In genomic region chr16:23570992-23571632, GRCh38 we compare ENCODE assay signal across 24 cellular contexts. TPM values are rescaled to one million over a fixed set of nuclear protein-coding genes. Genes with fewer than 3 reads are reported as not detected.
DNase-seq lines count a peak whose midpoint lies in the region; ATAC-seq and TF ChIP-seq lines count a peak whose summit lies in the region.
"Had no signal": no experiment of that assay in that cellular context is flagged by ENCODE, and none has a peak within 500 bp of the region (broad histone marks: within the 10 kb centered on the region; RNA-seq: fewer than 3 reads in every experiment).

No MANE protein-coding gene starts in this region.

- DNase-seq in activated CD8-positive, alpha-beta T cell treated with anti-CD3 and anti-CD28 coated beads, Interleukin-2, amount 10 ng/mL, durations not matched to agents 7 days and 5 days: no peak
- no peak for DNase-seq in activated CD8-positive, alpha-beta T cell treated with anti-CD3 and anti-CD28 coated beads for 36 hours
- DNase-seq in NOMO-1 treated with dmso at 0.1 percent for 144 hours (lab: John Stamatoyannopoulos, UW; ENCODE audit: unreplicated experiment) (peak; percentile 93), germinal center (ENCODE audit: low spot score) (peak; percentile 71), kidney tubule cell (ENCODE audit: low spot score) (no peak), GM23248 (no peak)
- DNase-seq in stimulated activated naive B cell treated with anti-CD40 and anti-IgM and Interleukin-4, amounts not matched to agents 10 μg/mL and 1 μg/mL and 100 μg/mL, for 72 hours: peak; percentile 13
- DNase-seq: 8988T; activated CD4-positive, CD25-positive, alpha-beta regulatory T cell; activated CD8-positive, alpha-beta memory T cell treated with anti-CD3 and anti-CD28 coated beads, Interleukin-2, amount 10 ng/mL, durations not matched to agents 7 days and 5 days; activated gamma-delta T cell; central memory CD4-positive, alpha-beta T cell; effector CD4-positive, alpha-beta T cell; heart left ventricle; mesenchymal stem cell; MG63; NCI-H2029 treated with DMSO at 0.1 percent for 48 hours; NCI-H526 treated with DMSO at 0.1 percent for 48 hours; RPMI8226; spleen; stimulated activated naive CD4-positive, alpha-beta T cell; transverse colon had no signal

- no peaks in the 10 kb centered on the region for H3K4me1 ChIP-seq in GM23248 (ENCODE audit: insufficient read depth)
- H3K4me1 ChIP-seq: transverse colon had no signal

- no peaks in the 10 kb centered on the region; the same call in 1 of the 2 replicates for H4K20me1 ChIP-seq in GM23248 (ENCODE audit: insufficient read depth)

- in situ Hi-C loops in GM23248 (cut with MboI): no loop called here

- peaks cover 34% of the 10 kb centered on the region for H3K79me2 ChIP-seq in GM23248 (ENCODE audit: insufficient read depth)

- CTCF ChIA-PET in activated CD8-positive, alpha-beta T cell treated with anti-CD3 and anti-CD28 coated beads, Interleukin-2, amount 10 ng/mL, durations not matched to agents 7 days and 5 days (lab: Charles Lee): interaction anchor here (0.9 kb wide), 1 partner anchor 26 kb away, joined by 3 read pairs; no protein-coding TSS in a partner anchor
- CTCF ChIA-PET in activated CD8-positive, alpha-beta T cell treated with anti-CD3 and anti-CD28 coated beads for 36 hours (lab: Charles Lee): interaction anchor here (1.2 to 1.6 kb wide), 2 partner anchors 10 to 11 kb away, joined by 3 to 4 read pairs; no protein-coding TSS in a partner anchor

- TF ChIP-seq CTCF in activated CD8-positive, alpha-beta T cell treated with anti-CD3 and anti-CD28 coated beads for 36 hours (IDR thresholded peaks at IDR 0.05): no peak

- H3K9me3 Mint-ChIP-seq in activated CD8-positive, alpha-beta T cell treated with anti-CD3 and anti-CD28 coated beads, Interleukin-2, amount 10 ng/mL, durations not matched to agents 7 days and 5 days (ENCODE audit: insufficient read depth): no peaks in the 10 kb centered on the region
- no peaks in the 10 kb centered on the region for H3K9me3 Mint-ChIP-seq in activated CD8-positive, alpha-beta T cell treated with anti-CD3 and anti-CD28 coated beads for 36 hours
- peaks cover 2 to 3% of the 10 kb centered on the region in 2 donors for H3K9me3 Mint-ChIP-seq in stimulated activated naive B cell treated with anti-CD40 and anti-IgM and Interleukin-4, amounts not matched to agents 10 μg/mL and 1 μg/mL and 100 μg/mL, for 72 hours

- peak overlapping the region; percentile 50 for H3K27ac Mint-ChIP-seq in activated CD8-positive, alpha-beta T cell treated with anti-CD3 and anti-CD28 coated beads, Interleukin-2, amount 10 ng/mL, durations not matched to agents 7 days and 5 days
- no peak overlapping the region for H3K27ac Mint-ChIP-seq in activated CD8-positive, alpha-beta T cell treated with anti-CD3 and anti-CD28 coated beads for 36 hours
- peak overlapping the region; percentile 92 for H3K27ac Mint-ChIP-seq in stimulated activated naive B cell treated with anti-CD40 and anti-IgM and Interleukin-4, amounts not matched to agents 10 μg/mL and 1 μg/mL and 100 μg/mL, for 72 hours
- H3K27ac Mint-ChIP-seq: activated CD8-positive, alpha-beta memory T cell treated with anti-CD3 and anti-CD28 coated beads, Interleukin-2, amount 10 ng/mL, durations not matched to agents 7 days and 5 days had no signal

- no peaks in the 10 kb centered on the region for H3K4me1 Mint-ChIP-seq in activated CD8-positive, alpha-beta T cell treated with anti-CD3 and anti-CD28 coated beads, Interleukin-2, amount 10 ng/mL, durations not matched to agents 7 days and 5 days (ENCODE audit: low read depth)
- no peaks in the 10 kb centered on the region for H3K4me1 Mint-ChIP-seq in activated CD8-positive, alpha-beta T cell treated with anti-CD3 and anti-CD28 coated beads for 36 hours (ENCODE audit: low read depth)
- H3K4me1 Mint-ChIP-seq in stimulated activated naive B cell treated with anti-CD40 and anti-IgM and Interleukin-4, amounts not matched to agents 10 μg/mL and 1 μg/mL and 100 μg/mL, for 72 hours: peaks cover 20 to 22% of the 10 kb centered on the region in 2 donors

- H3K27me3 Mint-ChIP-seq in activated CD8-positive, alpha-beta T cell treated with anti-CD3 and anti-CD28 coated beads, Interleukin-2, amount 10 ng/mL, durations not matched to agents 7 days and 5 days (ENCODE audit: low read depth): no peaks in the 10 kb centered on the region
- no peaks in the 10 kb centered on the region for H3K27me3 Mint-ChIP-seq in activated CD8-positive, alpha-beta T cell treated with anti-CD3 and anti-CD28 coated beads for 36 hours
- H3K27me3 Mint-ChIP-seq in stimulated activated naive B cell treated with anti-CD40 and anti-IgM and Interleukin-4, amounts not matched to agents 10 μg/mL and 1 μg/mL and 100 μg/mL, for 72 hours: no peaks in the 10 kb centered on the region
- H3K27me3 Mint-ChIP-seq: activated CD8-positive, alpha-beta memory T cell treated with anti-CD3 and anti-CD28 coated beads, Interleukin-2, amount 10 ng/mL, durations not matched to agents 7 days and 5 days had no signal

- peaks cover 48% of the 10 kb centered on the region for H3K36me3 ChIP-seq in GM23248 (ENCODE audit: low read depth)

- POLR2A ChIA-PET in activated CD8-positive, alpha-beta T cell treated with anti-CD3 and anti-CD28 coated beads, Interleukin-2, amount 10 ng/mL, durations not matched to agents 7 days and 5 days (lab: Charles Lee): interaction anchor here (0.7 to 1.1 kb wide), 2 partner anchors 9 to 12 kb away, joined by 4 read pairs; no protein-coding TSS in a partner anchor
- POLR2A ChIA-PET in activated CD8-positive, alpha-beta T cell treated with anti-CD3 and anti-CD28 coated beads for 36 hours (lab: Charles Lee): interaction anchor here (1.2 to 4.1 kb wide), 2 partner anchors 11 to 33 kb away, joined by 4 to 12 read pairs; no protein-coding TSS in a partner anchor

- no peaks in the 10 kb centered on the region for H3K27me3 ChIP-seq in GM23248 (replicated peaks; ENCODE audit: insufficient read depth)
- H3K27me3 ChIP-seq: heart left ventricle, MG63, spleen, transverse colon had no signal

- peaks cover 3% of the 10 kb centered on the region for H3F3A ChIP-seq in GM23248 (ENCODE audit: insufficient read depth)

- peaks cover 29% of the 10 kb centered on the region for H3K36me3 Mint-ChIP-seq in activated CD8-positive, alpha-beta T cell treated with anti-CD3 and anti-CD28 coated beads, Interleukin-2, amount 10 ng/mL, durations not matched to agents 7 days and 5 days (ENCODE audit: low read depth)
- peaks cover 28% of the 10 kb centered on the region for H3K36me3 Mint-ChIP-seq in activated CD8-positive, alpha-beta T cell treated with anti-CD3 and anti-CD28 coated beads for 36 hours (ENCODE audit: low read depth)
- peaks cover 37 to 71% of the 10 kb centered on the region in 2 donors for H3K36me3 Mint-ChIP-seq in stimulated activated naive B cell treated with anti-CD40 and anti-IgM and Interleukin-4, amounts not matched to agents 10 μg/mL and 1 μg/mL and 100 μg/mL, for 72 hours

- H3K4me3 Mint-ChIP-seq in activated CD8-positive, alpha-beta T cell treated with anti-CD3 and anti-CD28 coated beads, Interleukin-2, amount 10 ng/mL, durations not matched to agents 7 days and 5 days: no peak overlapping the region
- H3K4me3 Mint-ChIP-seq in activated CD8-positive, alpha-beta T cell treated with anti-CD3 and anti-CD28 coated beads for 36 hours: no peak overlapping the region
- H3K4me3 Mint-ChIP-seq in stimulated activated naive B cell treated with anti-CD40 and anti-IgM and Interleukin-4, amounts not matched to agents 10 μg/mL and 1 μg/mL and 100 μg/mL, for 72 hours: peak overlapping the region in 1 of 2 donors; percentile 17
- H3K4me3 Mint-ChIP-seq: activated CD8-positive, alpha-beta memory T cell treated with anti-CD3 and anti-CD28 coated beads, Interleukin-2, amount 10 ng/mL, durations not matched to agents 7 days and 5 days had no signal

- H3K9ac ChIP-seq in GM23248: no peak overlapping the region

- no peaks in the 10 kb centered on the region for H3K9me2 ChIP-seq in GM23248 (ENCODE audit: insufficient read depth)

- intact Hi-C loops in activated CD8-positive, alpha-beta T cell treated with anti-CD3 and anti-CD28 coated beads for 36 hours (cut with micrococcal nuclease): no loop called here

- no peaks in the 10 kb centered on the region for H3K9me3 ChIP-seq in GM23248 (ENCODE audit: low read depth)
- H3K9me3 ChIP-seq: heart left ventricle, MG63, spleen, transverse colon had no signal

- H2AFZ ChIP-seq in GM23248: no peak overlapping the region

- no peak overlapping the region for H3K4me2 ChIP-seq in GM23248 (ENCODE audit: unreplicated experiment)

- no peak overlapping the region for H3K27ac ChIP-seq in GM23248
- H3K27ac ChIP-seq: C4-2B, transverse colon had no signal

- no peak overlapping the region for H3K4me3 ChIP-seq in GM23248
- H3K4me3 ChIP-seq: heart left ventricle, MG63, spleen, transverse colon had no signal

- WGBS in GM23248 (ENCODE audit: low coverage in 1 of 2, low lambda C conversion rate in 2 of 2, missing lambda C conversion rate in 2 of 2), 2 experiments: 84 to 89% methylated on average over 8 of the region's 8 CpGs

- ATAC-seq in activated CD8-positive, alpha-beta T cell treated with anti-CD3 and anti-CD28 coated beads, Interleukin-2, amount 10 ng/mL, durations not matched to agents 7 days and 5 days: no peak
- no peak for ATAC-seq in activated CD8-positive, alpha-beta T cell treated with anti-CD3 and anti-CD28 coated beads for 36 hours
- peak; percentile 95 for ATAC-seq in stimulated activated naive B cell treated with anti-CD40 and anti-IgM and Interleukin-4, amounts not matched to agents 10 μg/mL and 1 μg/mL and 100 μg/mL, for 72 hours (replicated peaks)
- ATAC-seq in HG02840 (IDR thresholded peaks at IDR 0.05; ENCODE audit: low FRiP score, unreplicated experiment): no peak
- ATAC-seq: activated CD8-positive, alpha-beta memory T cell treated with anti-CD3 and anti-CD28 coated beads, Interleukin-2, amount 10 ng/mL, durations not matched to agents 7 days and 5 days had no signal

RNA-seq across cellular contexts. Expression of gene UBFD1, which starts 13.6 kb away (rescaled TPM):
- total RNA-seq in activated CD8-positive, alpha-beta T cell treated with anti-CD3 and anti-CD28 coated beads, Interleukin-2, amount 10 ng/mL, durations not matched to agents 7 days and 5 days: 10 to 100 TPM; 40.2 to 46.3 TPM
- total RNA-seq in activated CD8-positive, alpha-beta T cell treated with anti-CD3 and anti-CD28 coated beads for 36 hours: 10 to 100 TPM; 51.8 to 54.1 TPM
- total RNA-seq in GM23248 (2014; rRNA removed; shearing (Covaris generic)): 129 and 160 TPM in 2 replicates
- 47.7 and 50.2 TPM in 2 replicates for polyA plus RNA-seq in GM23248 (2016; fragmentation: Nextera tagmentation; extraction: Ambion mirVana)

RNA-seq across cellular contexts. Expression of gene EARS2, which starts 14.0 kb away (rescaled TPM):
- total RNA-seq in activated CD8-positive, alpha-beta T cell treated with anti-CD3 and anti-CD28 coated beads, Interleukin-2, amount 10 ng/mL, durations not matched to agents 7 days and 5 days: 10 to 100 TPM; 16.3 to 16.4 TPM
- total RNA-seq in activated CD8-positive, alpha-beta T cell treated with anti-CD3 and anti-CD28 coated beads for 36 hours: 10 to 100 TPM; 25.7 to 29.1 TPM
- 23.4 and 27.1 TPM in 2 replicates for total RNA-seq in GM23248 (2014; rRNA removed; shearing (Covaris generic))
- 15.3 and 15.6 TPM in 2 replicates for polyA plus RNA-seq in GM23248 (2016; fragmentation: Nextera tagmentation; extraction: Ambion mirVana)

RNA-seq across cellular contexts. Expression of gene NDUFAB1, which starts 25.0 kb away (rescaled TPM):
- total RNA-seq in activated CD8-positive, alpha-beta T cell treated with anti-CD3 and anti-CD28 coated beads, Interleukin-2, amount 10 ng/mL, durations not matched to agents 7 days and 5 days: 100 to 1,000 TPM; 100 to 105 TPM
- 100 to 1,000 TPM; 157 to 162 TPM for total RNA-seq in activated CD8-positive, alpha-beta T cell treated with anti-CD3 and anti-CD28 coated beads for 36 hours
- 78.9 and 118 TPM in 2 replicates for total RNA-seq in GM23248 (2014; rRNA removed; shearing (Covaris generic))
- 234 and 235 TPM in 2 replicates for polyA plus RNA-seq in GM23248 (2016; fragmentation: Nextera tagmentation; extraction: Ambion mirVana)

Comparison
In these comparisons a context has a peak if more than half of its experiments do, and no peak if none do; other contexts are left out.
1. ATAC-seq: peak in stimulated activated naive B cell treated with anti-CD40 and anti-IgM and Interleukin-4, amounts not matched to agents 10 μg/mL and 1 μg/mL and 100 μg/mL, for 72 hours (2 of 2); none in activated CD8-positive, alpha-beta T cell treated with anti-CD3 and anti-CD28 coated beads, Interleukin-2, amount 10 ng/mL, durations not matched to agents 7 days and 5 days (single experiment), activated CD8-positive, alpha-beta T cell treated with anti-CD3 and anti-CD28 coated beads for 36 hours (single experiment) and HG02840 (single experiment).
2. DNase-seq: peak in NOMO-1 treated with dmso at 0.1 percent for 144 hours (single experiment), germinal center (single experiment) and stimulated activated naive B cell treated with anti-CD40 and anti-IgM and Interleukin-4, amounts not matched to agents 10 μg/mL and 1 μg/mL and 100 μg/mL, for 72 hours (single experiment); none in activated CD8-positive, alpha-beta T cell treated with anti-CD3 and anti-CD28 coated beads, Interleukin-2, amount 10 ng/mL, durations not matched to agents 7 days and 5 days (single experiment), activated CD8-positive, alpha-beta T cell treated with anti-CD3 and anti-CD28 coated beads for 36 hours (single experiment), kidney tubule cell (single experiment) and GM23248 (single experiment).